ENCODE assay signal across 20 cellular contexts in genomic region chr1:82837261-82837660, GRCh38.
DNase-seq lines count a peak whose midpoint lies in the region; FAIRE-seq and TF ChIP-seq lines count a peak whose summit lies in the region.
"Had no signal": no experiment of that assay in that cellular context is flagged by ENCODE, and none has a peak within 500 bp of the region (broad histone marks: within the 10 kb centered on the region; RNA-seq: fewer than 3 reads in every experiment).

No MANE protein-coding gene starts in this region.

- H3K36me3 ChIP-seq in smooth muscle cell (ENCODE audit: low read depth), result no peaks in the 10 kb centered on the region

- no peak overlapping the region for H3K4me3 ChIP-seq in fibroblast of villous mesenchyme (ENCODE audit: low read depth, low read length)
- H3K4me3 ChIP-seq in smooth muscle cell, result no peak overlapping the region
- H3K4me3 ChIP-seq: K562 had no signal

- H3K9me3 ChIP-seq in smooth muscle cell (replicated peaks; ENCODE audit: low read depth), result no peaks in the 10 kb centered on the region

- H3K4me2 ChIP-seq in smooth muscle cell, result no peak overlapping the region

- no peak overlapping the region for H3K27ac ChIP-seq in smooth muscle cell (ENCODE audit: low read depth)

- peaks cover 21% of the 10 kb centered on the region for H3K4me1 ChIP-seq in smooth muscle cell (ENCODE audit: low read depth)

- DNase-seq in M059J (ENCODE audit: low read depth), result peak; percentile 11
- peak; percentile 17 for DNase-seq in fibroblast of villous mesenchyme (ENCODE audit: low read depth)
- no peak for DNase-seq in smooth muscle cell (lab: John Stamatoyannopoulos, UW; ENCODE audit: unreplicated experiment)
- no peak for DNase-seq in DMS153 (lab: John Stamatoyannopoulos, UW)
- DNase-seq in activated CD4-positive, alpha-beta T cell treated with anti-CD3 and anti-CD28 coated beads for 4 hours, result no peak
- DNase-seq in activated T-cell treated with anti-CD3 and anti-CD28 coated beads for 4 hours, result no peak
- DNase-seq: CD8-positive, alpha-beta memory T cell; DND-41; NCI-H1048; NCI-H146; NCI-H2081 treated with DMSO at 0.1 percent for 48 hours; NCI-H510A; NCI-H774; RPMI8226; SIG-M5 had no signal

- TF ChIP-seq CTCF in fibroblast of villous mesenchyme (IDR thresholded peaks at IDR 0.05; ENCODE audit: insufficient read depth, low read depth, low read length) (no peak), smooth muscle cell (IDR thresholded peaks at IDR 0.05; ENCODE audit: borderline replicate concordance, insufficient read depth, poor library complexity, severe bottlenecking) (no peak)

- no peaks in the 10 kb centered on the region for H4K20me1 ChIP-seq in smooth muscle cell (ENCODE audit: low read depth)

- 93% methylated on average over 1 of the region's 1 CpG for WGBS in smooth muscle cell (ENCODE audit: low lambda C conversion rate)

- peak; percentile 96 for FAIRE-seq in endometrium (lab: Jason Lieb, UNC)
- FAIRE-seq: D721Med, G401.6, GM18507, K562 had no signal

- H2AFZ ChIP-seq in smooth muscle cell (ENCODE audit: low read depth), result peak overlapping the region; percentile 19

- no peaks in the 10 kb centered on the region for H3K27me3 ChIP-seq in smooth muscle cell (ENCODE audit: low read depth)

- no peak overlapping the region for H3K9ac ChIP-seq in smooth muscle cell (ENCODE audit: low read depth)

- no peaks in the 10 kb centered on the region for H3F3A ChIP-seq in smooth muscle cell (ENCODE audit: low read depth)

- H3K79me2 ChIP-seq in smooth muscle cell (ENCODE audit: low read depth), result no peaks in the 10 kb centered on the region

Comparison
In these comparisons a context has a peak if more than half of its experiments do, and no peak if none do; other contexts are left out.
1. DNase-seq: peak in M059J (single experiment) and fibroblast of villous mesenchyme (single experiment); none in smooth muscle cell (single experiment), DMS153 (single experiment), activated CD4-positive, alpha-beta T cell treated with anti-CD3 and anti-CD28 coated beads for 4 hours (0 of 2) and activated T-cell treated with anti-CD3 and anti-CD28 coated beads for 4 hours (single experiment).